In genomic region chr2:41913311-41913710, GRCh38 we compare ENCODE assay signal across 1 cellular context.
TF ChIP-seq lines count a peak whose summit lies in the region.

No MANE protein-coding gene starts in this region.

TF ChIP-seq in WTC11, 78 proteins besides CTCF, POLR2A, EP300 and RAD21 (continued from another document):
- TF ChIP-seq, protein P1, sequence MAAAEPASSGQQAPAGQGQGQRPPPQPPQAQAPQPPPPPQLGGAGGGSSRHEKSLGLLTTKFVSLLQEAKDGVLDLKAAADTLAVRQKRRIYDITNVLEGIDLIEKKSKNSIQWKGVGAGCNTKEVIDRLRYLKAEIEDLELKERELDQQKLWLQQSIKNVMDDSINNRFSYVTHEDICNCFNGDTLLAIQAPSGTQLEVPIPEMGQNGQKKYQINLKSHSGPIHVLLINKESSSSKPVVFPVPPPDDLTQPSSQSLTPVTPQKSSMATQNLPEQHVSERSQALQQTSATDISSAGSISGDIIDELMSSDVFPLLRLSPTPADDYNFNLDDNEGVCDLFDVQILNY (CRISPR knock-in tag; IDR thresholded peaks at IDR 0.05): no peak
- TF ChIP-seq ZNF396 (CRISPR knock-in tag; IDR thresholded peaks at IDR 0.05; ENCODE audit: borderline replicate concordance): no peak
- no peak for TF ChIP-seq ZNF232 (CRISPR knock-in tag; IDR thresholded peaks at IDR 0.05)
- TF ChIP-seq TEAD1 (CRISPR knock-in tag; IDR thresholded peaks at IDR 0.05): no peak
- TF ChIP-seq OVOL2 (CRISPR knock-in tag; IDR thresholded peaks at IDR 0.05; ENCODE audit: borderline replicate concordance): no peak
- TF ChIP-seq RELA (CRISPR knock-in tag; IDR thresholded peaks at IDR 0.05; ENCODE audit: borderline replicate concordance): no peak
